ENCODE assay signal across 12 cellular contexts in genomic region chr7:22589641-22590141, GRCh38.
DNase-seq lines count a peak whose midpoint lies in the region; ATAC-seq and TF ChIP-seq lines count a peak whose summit lies in the region.
"Had no signal": no experiment of that assay in that cellular context is flagged by ENCODE, and none has a peak within 500 bp of the region (broad histone marks: within the 10 kb centered on the region; RNA-seq: fewer than 3 reads in every experiment).

No MANE protein-coding gene starts in this region.

- H3K4me3 ChIP-seq in SJCRH30, result no peak overlapping the region
- peak overlapping the region in 1 of 2 experiments; percentile 16 for H3K4me3 ChIP-seq in mesenchymal stem cell (ENCODE audit: insufficient read depth in 1 of 2, low read depth in 1 of 2, low read length in 2 of 2)
- H3K4me3 ChIP-seq in tibial artery, result peak overlapping the region; percentile 3 to 23
- H3K4me3 ChIP-seq in colonic mucosa, result no peak overlapping the region

- peak overlapping the region in 1 of 2 experiments; percentile 95 for H3K14ac ChIP-seq in mesenchymal stem cell (ENCODE audit: low read length in 2 of 2)

- intact Hi-C loops in tibial artery (cut with DNase I; ENCODE audit: low total_unique reads) (no loop called here), colonic mucosa (cut with DNase I) (no loop called here)

- peak overlapping the region; percentile 81 for H4K91ac ChIP-seq in mesenchymal stem cell (ENCODE audit: low read length)

- peak overlapping the region; percentile 56 for H2BK120ac ChIP-seq in mesenchymal stem cell (ENCODE audit: low read depth, low read length)

- no peak overlapping the region for H3K23ac ChIP-seq in mesenchymal stem cell (ENCODE audit: low read length in 2 of 2)

- peak overlapping the region; percentile 2 for H4K8ac ChIP-seq in mesenchymal stem cell (ENCODE audit: low read length)

- peak overlapping the region; percentile 75 for H2AK5ac ChIP-seq in mesenchymal stem cell (ENCODE audit: low read length, severe bottlenecking)

- no peaks in the 10 kb centered on the region for H3K36me3 ChIP-seq in SJCRH30
- H3K36me3 ChIP-seq in mesenchymal stem cell (ENCODE audit: control insufficient read depth in 1 of 2, insufficient read depth in 2 of 2, low read depth in 1 of 2, low read length in 2 of 2), result no peaks in the 10 kb centered on the region
- H3K36me3 ChIP-seq in tibial artery, result no peaks in the 10 kb centered on the region
- no peaks in the 10 kb centered on the region for H3K36me3 ChIP-seq in colonic mucosa

- H2BK5ac ChIP-seq in mesenchymal stem cell (ENCODE audit: low read depth, low read length, poor library complexity, severe bottlenecking), result no peak overlapping the region

- H3K9ac ChIP-seq in mesenchymal stem cell (ENCODE audit: low read length) (peak overlapping the region; percentile 18), colonic mucosa (ENCODE audit: low read depth in 2 of 2, low read length in 2 of 2) (no peak overlapping the region)

- no peaks in the 10 kb centered on the region for H3K4me1 ChIP-seq in SJCRH30
- H3K4me1 ChIP-seq in mesenchymal stem cell (ENCODE audit: control insufficient read depth, insufficient read depth, low read depth, low read length), result peaks cover 18% of the 10 kb centered on the region
- H3K4me1 ChIP-seq in tibial artery, result peaks cover 0 to 40% (median 24%) of the 10 kb centered on the region in 4 donors
- no peaks in the 10 kb centered on the region for H3K4me1 ChIP-seq in colonic mucosa

- no peak for ATAC-seq in HG02938 (IDR thresholded peaks at IDR 0.05; ENCODE audit: unreplicated experiment)

- no peak overlapping the region for H3K27ac ChIP-seq in SJCRH30
- peak overlapping the region; percentile 0 for H3K27ac ChIP-seq in mesenchymal stem cell (ENCODE audit: low read length, poor library complexity, severe bottlenecking)
- H3K27ac ChIP-seq in tibial artery, result peak overlapping the region; percentile 39 to 52
- H3K27ac ChIP-seq in colonic mucosa, result no peak overlapping the region

- H3K4ac ChIP-seq in mesenchymal stem cell (ENCODE audit: low read depth in 1 of 2, low read length in 2 of 2), result peak overlapping the region in 1 of 2 experiments; percentile 32

- peak overlapping the region; percentile 23 to 81 for H3K18ac ChIP-seq in mesenchymal stem cell (ENCODE audit: low read depth in 1 of 2, low read length in 2 of 2)

- 62% methylated on average over 6 of the region's 10 CpGs for WGBS in mesenchymal stem cell

- H3K9me3 ChIP-seq in SJCRH30 (replicated peaks), result no peaks in the 10 kb centered on the region
- no peaks in the 10 kb centered on the region for H3K9me3 ChIP-seq in mesenchymal stem cell (ENCODE audit: control insufficient read depth, low read length)
- no peaks in the 10 kb centered on the region for H3K9me3 ChIP-seq in tibial artery
- no peaks in the 10 kb centered on the region for H3K9me3 ChIP-seq in colonic mucosa

- H3K79me1 ChIP-seq in mesenchymal stem cell (replicated peaks; ENCODE audit: low read length, poor library complexity, severe bottlenecking), result no peaks in the 10 kb centered on the region

- H2BK12ac ChIP-seq in mesenchymal stem cell (ENCODE audit: low read length in 2 of 2), result peak overlapping the region; percentile 49 to 91

- TF ChIP-seq CTCF in tibial artery (IDR thresholded peaks at IDR 0.05) (no peak), colonic mucosa (IDR thresholded peaks at IDR 0.05) (no peak)

- no peak overlapping the region for H2AFZ ChIP-seq in mesenchymal stem cell (ENCODE audit: low read depth, low read length)

- H2BK15ac ChIP-seq in mesenchymal stem cell (ENCODE audit: low read depth, poor library complexity, severe bottlenecking), result peak overlapping the region; percentile 82

- DNase-seq in SJCRH30 (peak; percentile 13 to 18), fibroblast of gingiva (ENCODE audit: low read depth) (peak; percentile 56), mesenchymal stem cell (peak; percentile 35), tibial artery (peak; percentile 42 to 79), NCI-H524 (lab: John Stamatoyannopoulos, UW) (no peak), medulla oblongata (ENCODE audit: extremely low spot score) (no peak), colonic mucosa (no peak)
- DNase-seq: activated CD4-positive, alpha-beta T cell treated with anti-CD3 and anti-CD28 coated beads, Interleukin-2, amount 50 U/mL, for 48 hours; central memory CD4-positive, alpha-beta T cell; immature natural killer cell; stimulated activated CD4-positive, alpha-beta T cell treated with anti-CD3 and anti-CD28 coated beads, Interleukin-12 subunit alpha, Interleukin-12 subunit beta, amount 100 ng/mL, for 4 hours had no signal

- H3K27me3 ChIP-seq in SJCRH30, result peaks cover 4% of the 10 kb centered on the region; the same call in 1 of the 2 replicates
- no peaks in the 10 kb centered on the region for H3K27me3 ChIP-seq in mesenchymal stem cell (ENCODE audit: control insufficient read depth in 1 of 2, insufficient read depth in 1 of 2, low read length in 2 of 2)
- no peaks in the 10 kb centered on the region for H3K27me3 ChIP-seq in tibial artery
- no peaks in the 10 kb centered on the region for H3K27me3 ChIP-seq in colonic mucosa

- no peak overlapping the region for H3K4me2 ChIP-seq in mesenchymal stem cell (ENCODE audit: low read length, poor library complexity, severe bottlenecking)

Comparison
In these comparisons a context has a peak if more than half of its experiments do, and no peak if none do; other contexts are left out.
1. DNase-seq: peak in SJCRH30 (2 of 2), fibroblast of gingiva (single experiment), mesenchymal stem cell (single experiment) and tibial artery (2 of 2); none in NCI-H524 (0 of 2), medulla oblongata (single experiment) and colonic mucosa (single experiment).
2. H3K27ac ChIP-seq: peak in mesenchymal stem cell (single experiment) and tibial artery (2 of 2); none in SJCRH30 (single experiment) and colonic mucosa (single experiment).
3. H3K4me3 ChIP-seq: peak in tibial artery (2 of 2); none in SJCRH30 (single experiment) and colonic mucosa (single experiment).